8 cellular contexts compared by ENCODE assay signal in the genomic region with DNA sequence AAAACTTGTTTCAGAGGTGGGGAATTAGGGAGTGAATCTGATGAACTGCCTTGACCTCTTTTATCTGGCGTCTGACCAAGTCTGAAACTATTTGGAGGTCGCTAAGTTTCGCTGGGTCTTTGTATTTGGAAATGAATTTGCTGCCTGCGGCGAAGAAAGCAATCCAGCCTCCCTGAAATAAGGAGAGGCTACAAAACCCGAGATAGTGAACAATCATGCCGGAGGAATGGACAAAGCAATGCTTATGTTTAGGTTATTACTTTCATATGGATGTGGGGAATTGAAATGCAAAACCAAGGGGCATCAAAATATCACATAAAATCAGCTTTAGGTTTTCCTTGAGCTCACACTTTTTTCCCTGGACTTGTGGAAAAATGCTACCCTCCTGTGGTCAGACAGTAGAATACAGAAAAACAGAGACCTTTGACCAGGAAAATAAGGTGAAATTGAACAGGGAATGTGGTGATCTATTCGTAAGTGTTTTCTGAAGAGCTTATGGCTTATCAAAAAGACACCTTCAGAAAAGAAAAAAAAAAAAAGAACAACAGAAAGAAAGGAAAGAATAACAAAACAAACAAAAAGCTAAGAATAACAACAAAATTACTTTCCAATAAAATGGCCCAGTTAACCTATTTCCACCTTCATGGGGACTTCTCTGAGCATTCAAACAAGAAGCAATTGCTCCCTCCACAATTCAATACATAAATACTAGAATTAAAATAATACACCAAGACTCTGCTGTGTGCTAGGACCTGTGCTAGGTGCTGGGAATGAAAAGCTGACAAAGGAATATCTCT.
A peak's percentile ranks its signal among the peaks of the same experiment; 100 is the strongest.
DNase-seq lines count a peak whose midpoint lies in the region; ATAC-seq and TF ChIP-seq lines count a peak whose summit lies in the region.

No MANE protein-coding gene starts in this region.

- ATAC-seq in aorta (ENCODE audit: low FRiP score) (no peak), GM21825 (IDR thresholded peaks at IDR 0.05; ENCODE audit: unreplicated experiment) (no peak), HG02884 (IDR thresholded peaks at IDR 0.05; ENCODE audit: unreplicated experiment) (no peak)

- H4K20me1 ChIP-seq in Loucy (ENCODE audit: insufficient read depth, low read length, poor library complexity, severe bottlenecking), result no peaks in the 10 kb centered on the region

- H3K9ac ChIP-seq in Loucy (ENCODE audit: low read depth, low read length, poor library complexity, severe bottlenecking), result no peak overlapping the region
- H3K9ac ChIP-seq in SK-N-MC (ENCODE audit: insufficient read length), result no peak overlapping the region
- H3K9ac ChIP-seq in skeletal muscle satellite cell (ENCODE audit: low read depth, low read length), result peak overlapping the region; percentile 55

- peak; percentile 65 for TF ChIP-seq CTCF in Loucy (conservative IDR thresholded peaks at IDR 0.05; ENCODE audit: low read length)

- H3K27ac ChIP-seq in SK-N-MC, result no peak overlapping the region
- H3K27ac ChIP-seq in aorta (ENCODE audit: low read depth in 1 of 2, low read length in 2 of 2), result peak overlapping the region in 1 of 2 donors; percentile 63

- no peaks in the 10 kb centered on the region for H3K9me2 ChIP-seq in Loucy (replicated peaks; ENCODE audit: low read depth, low read length)

- H3K27me3 ChIP-seq in Loucy (ENCODE audit: insufficient read depth, low read length, poor library complexity, severe bottlenecking) (no peaks in the 10 kb centered on the region), skeletal muscle satellite cell (ENCODE audit: control insufficient read depth, insufficient read depth, low read length) (no peaks in the 10 kb centered on the region), aorta (ENCODE audit: control insufficient read depth in 1 of 2, insufficient read depth in 2 of 2, low read length in 1 of 2) (no peaks in the 10 kb centered on the region)

- no peak overlapping the region for H2AFZ ChIP-seq in Loucy (ENCODE audit: low read length)

- H3K4me1 ChIP-seq in Loucy (ENCODE audit: insufficient read depth, low read length, poor library complexity, severe bottlenecking) (no peaks in the 10 kb centered on the region), skeletal muscle satellite cell (ENCODE audit: control insufficient read depth, insufficient read depth, low read length) (no peaks in the 10 kb centered on the region), aorta (ENCODE audit: control insufficient read depth in 1 of 2, insufficient read depth in 2 of 2, low read length in 2 of 2) (no peaks in the 10 kb centered on the region)

- H3K9me3 ChIP-seq in Loucy (ENCODE audit: insufficient read depth, low read depth, low read length) (no peaks in the 10 kb centered on the region; the same call in 1 of the 2 replicates), SK-N-MC (ENCODE audit: low read depth, low read length) (no peaks in the 10 kb centered on the region), skeletal muscle satellite cell (replicated peaks; ENCODE audit: low read length) (no peaks in the 10 kb centered on the region), aorta (ENCODE audit: control insufficient read depth, low read length) (no peaks in the 10 kb centered on the region)

- 5 to 11% methylated on average over 8 of the region's 8 CpGs for WGBS in aorta, 2 donors

- intact Hi-C loops in aorta (cut with DNase I), result loop anchor here (5.0 kb wide), 1 partner anchor 356 kb away; no protein-coding TSS in a partner anchor

- H3K36me3 ChIP-seq in Loucy (ENCODE audit: insufficient read depth, low read length), result no peaks in the 10 kb centered on the region
- H3K36me3 ChIP-seq in SK-N-MC (ENCODE audit: insufficient read depth, low read length), result no peaks in the 10 kb centered on the region
- no peaks in the 10 kb centered on the region for H3K36me3 ChIP-seq in skeletal muscle satellite cell (ENCODE audit: insufficient read depth, low read length)
- H3K36me3 ChIP-seq in aorta (ENCODE audit: control insufficient read depth in 1 of 2, insufficient read depth in 2 of 2, low read length in 1 of 2), result no peaks in the 10 kb centered on the region

- no peak overlapping the region for H3K4me2 ChIP-seq in Loucy (ENCODE audit: low read depth, low read length, poor library complexity, severe bottlenecking)
- H3K4me2 ChIP-seq in skeletal muscle satellite cell (ENCODE audit: low read length), result peak overlapping the region; percentile 78

- no peaks in the 10 kb centered on the region for H3K79me2 ChIP-seq in Loucy (ENCODE audit: insufficient read depth, low read length)

- no peaks in the 10 kb centered on the region for H3F3A ChIP-seq in Loucy (ENCODE audit: low read depth)

- H3K4me3 ChIP-seq in Loucy (ENCODE audit: low read length, poor library complexity, severe bottlenecking), result no peak overlapping the region
- no peak overlapping the region for H3K4me3 ChIP-seq in SK-N-MC
- H3K4me3 ChIP-seq in skeletal muscle satellite cell (ENCODE audit: low read length), result peak overlapping the region; percentile 54
- H3K4me3 ChIP-seq in aorta (ENCODE audit: low read length in 2 of 2), result peak overlapping the region in 1 of 2 donors; percentile 54

- DNase-seq in Daoy (ENCODE audit: low read depth) (peak; percentile 62), SK-N-MC (ENCODE audit: low read depth, low spot score) (peak; percentile 32), globus pallidus (ENCODE audit: low spot score) (peak; percentile 56), aorta (no peak)

Comparison
In these comparisons a context has a peak if more than half of its experiments do, and no peak if none do; other contexts are left out.
1. DNase-seq: peak in Daoy (single experiment), SK-N-MC (single experiment) and globus pallidus (single experiment); none in aorta (0 of 2).